Comparison of ENCODE assay signal across 20 cellular contexts in the genomic region with DNA sequence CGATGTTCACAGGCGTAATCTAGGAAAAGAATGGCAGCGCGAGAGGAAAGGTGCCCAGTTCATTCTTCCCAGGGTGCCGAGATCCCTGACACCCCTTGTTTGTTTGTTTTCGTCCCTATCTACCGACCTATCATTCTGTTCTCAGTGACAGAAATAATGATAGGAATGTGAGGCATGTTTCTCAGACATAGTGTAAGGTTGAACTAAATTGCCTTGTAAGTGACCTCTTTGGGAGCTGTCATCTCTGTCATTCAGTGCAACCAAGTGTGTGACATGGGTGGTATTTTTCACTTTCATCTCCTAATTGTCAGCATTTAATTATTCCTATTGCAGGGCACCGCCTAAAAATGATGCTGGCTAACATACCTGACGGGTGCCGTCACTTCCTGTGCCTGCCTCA. TPM values are rescaled to one million over a fixed set of nuclear protein-coding genes. Genes with fewer than 3 reads are reported as not detected.
DNase-seq lines count a peak whose midpoint lies in the region; ATAC-seq and TF ChIP-seq lines count a peak whose summit lies in the region.
"Had no signal": no experiment of that assay in that cellular context is flagged by ENCODE, and none has a peak within 500 bp of the region (broad histone marks: within the 10 kb centered on the region; RNA-seq: fewer than 3 reads in every experiment).

No MANE protein-coding gene starts in this region.

- DNase-seq in A172 (ENCODE audit: low spot score) (peak; percentile 28), M059J (ENCODE audit: low read depth) (peak; percentile 9), endodermal cell (no peak), mesothelial cell of epicardium (ENCODE audit: low spot score in 2 of 2, unreplicated experiment in 2 of 2) (no peak), uterus (no peak), inferior parietal cortex (ENCODE audit: extremely low spot score) (no peak)
- DNase-seq in NK-92 treated with Interleukin-12 subunit alpha and Interleukin-12 subunit beta, amount 100 ng/mL, for 24 hours (lab: John Stamatoyannopoulos, UW) = no peak
- DNase-seq in stimulated activated effector memory CD8-positive, alpha-beta T cell treated with anti-CD3 and anti-CD28 coated beads, Interleukin-12 subunit alpha, Interleukin-12 subunit beta, amount 100 ng/mL, for 72 hours (ENCODE audit: low spot score in 2 of 2) = no peak
- DNase-seq: 8988T; BE2C; CD4-positive, CD25-positive, alpha-beta regulatory T cell; COR-L47; GF-D8; KG1; MV-4-11; NCI-H187 treated with DMSO at 0.1 percent for 48 hours; NCI-H2171; NCI-H526 had no signal

- H3K4me3 Mint-ChIP-seq in endodermal cell (no peak overlapping the region), mesothelial cell of epicardium (no peak overlapping the region)
- no peak overlapping the region for H3K4me3 Mint-ChIP-seq in stimulated activated effector memory CD8-positive, alpha-beta T cell treated with anti-CD3 and anti-CD28 coated beads, Interleukin-12 subunit alpha, Interleukin-12 subunit beta, amount 100 ng/mL, for 72 hours
- H3K4me3 Mint-ChIP-seq: CD4-positive, CD25-positive, alpha-beta regulatory T cell had no signal

- peaks cover 76% of the 10 kb centered on the region for H3K36me3 Mint-ChIP-seq in endodermal cell (ENCODE audit: low read depth)
- H3K36me3 Mint-ChIP-seq in mesothelial cell of epicardium = peaks cover 42% of the 10 kb centered on the region
- no peaks in the 10 kb centered on the region for H3K36me3 Mint-ChIP-seq in stimulated activated effector memory CD8-positive, alpha-beta T cell treated with anti-CD3 and anti-CD28 coated beads, Interleukin-12 subunit alpha, Interleukin-12 subunit beta, amount 100 ng/mL, for 72 hours
- H3K36me3 Mint-ChIP-seq: CD4-positive, CD25-positive, alpha-beta regulatory T cell had no signal

- intact Hi-C loops in uterus (cut with DNase I; ENCODE audit: low total_unique reads) = no loop called here

- H3K4me3 ChIP-seq in endodermal cell (ENCODE audit: low read length) (no peak overlapping the region), uterus (no peak overlapping the region)

- H3K27ac ChIP-seq in endodermal cell (ENCODE audit: low read depth, low read length) (no peak overlapping the region), uterus (no peak overlapping the region)

- H3K27ac Mint-ChIP-seq in endodermal cell (peak overlapping the region; percentile 37), mesothelial cell of epicardium (peak overlapping the region; percentile 83)
- no peak overlapping the region for H3K27ac Mint-ChIP-seq in stimulated activated effector memory CD8-positive, alpha-beta T cell treated with anti-CD3 and anti-CD28 coated beads, Interleukin-12 subunit alpha, Interleukin-12 subunit beta, amount 100 ng/mL, for 72 hours
- H3K27ac Mint-ChIP-seq: CD4-positive, CD25-positive, alpha-beta regulatory T cell had no signal

- H3K27me3 Mint-ChIP-seq in endodermal cell (ENCODE audit: insufficient read depth) (no peaks in the 10 kb centered on the region), mesothelial cell of epicardium (ENCODE audit: low read depth) (no peaks in the 10 kb centered on the region)

- no peaks in the 10 kb centered on the region for H3K9me3 ChIP-seq in endodermal cell (ENCODE audit: control insufficient read depth, low read length)
- H3K9me3 ChIP-seq in uterus = no peaks in the 10 kb centered on the region
- H3K9me3 ChIP-seq: BE2C had no signal

- TF ChIP-seq CTCF in endodermal cell (conservative IDR thresholded peaks at IDR 0.05) (no peak), mesothelial cell of epicardium (IDR thresholded peaks at IDR 0.05; ENCODE audit: unreplicated experiment) (no peak), uterus (IDR thresholded peaks at IDR 0.05) (no peak)

- H3K36me3 ChIP-seq in endodermal cell (ENCODE audit: control insufficient read depth, insufficient read depth, low read length) (peaks cover 89% of the 10 kb centered on the region), uterus (no peaks in the 10 kb centered on the region)
- H3K36me3 ChIP-seq: BE2C had no signal

- no peak for ATAC-seq in stimulated activated effector memory CD8-positive, alpha-beta T cell treated with anti-CD3 and anti-CD28 coated beads, Interleukin-12 subunit alpha, Interleukin-12 subunit beta, amount 100 ng/mL, for 72 hours

- H3K9me3 Mint-ChIP-seq in endodermal cell = no peaks in the 10 kb centered on the region
- H3K9me3 Mint-ChIP-seq in mesothelial cell of epicardium = no peaks in the 10 kb centered on the region
- H3K9me3 Mint-ChIP-seq in stimulated activated effector memory CD8-positive, alpha-beta T cell treated with anti-CD3 and anti-CD28 coated beads, Interleukin-12 subunit alpha, Interleukin-12 subunit beta, amount 100 ng/mL, for 72 hours = no peaks in the 10 kb centered on the region
- H3K9me3 Mint-ChIP-seq: CD4-positive, CD25-positive, alpha-beta regulatory T cell had no signal

- H3K4me1 Mint-ChIP-seq in endodermal cell = peaks cover 7% of the 10 kb centered on the region
- H3K4me1 Mint-ChIP-seq in mesothelial cell of epicardium = peaks cover 12% of the 10 kb centered on the region
- no peaks in the 10 kb centered on the region for H3K4me1 Mint-ChIP-seq in stimulated activated effector memory CD8-positive, alpha-beta T cell treated with anti-CD3 and anti-CD28 coated beads, Interleukin-12 subunit alpha, Interleukin-12 subunit beta, amount 100 ng/mL, for 72 hours
- H3K4me1 Mint-ChIP-seq: CD4-positive, CD25-positive, alpha-beta regulatory T cell had no signal

- no peak for TF ChIP-seq POLR2A in uterus (IDR thresholded peaks at IDR 0.05)

- H3K4me1 ChIP-seq in endodermal cell (ENCODE audit: control insufficient read depth, insufficient read depth, low read length) = no peaks in the 10 kb centered on the region
- H3K4me1 ChIP-seq in uterus = no peaks in the 10 kb centered on the region
- H3K4me1 ChIP-seq: BE2C had no signal

- 92 to 94% methylated on average over 5 to 10 of the region's 10 CpGs for WGBS in endodermal cell (ENCODE audit: insufficient coverage in 1 of 2, insufficient read length in 1 of 2), 2 experiments

- H3K27me3 ChIP-seq in endodermal cell (ENCODE audit: control insufficient read depth, insufficient read depth, low read length, poor library complexity, severe bottlenecking) = no peaks in the 10 kb centered on the region
- H3K27me3 ChIP-seq in uterus = no peaks in the 10 kb centered on the region
- H3K27me3 ChIP-seq: BE2C had no signal

- H3K9ac ChIP-seq in endodermal cell (ENCODE audit: extremely low read depth, low read length, poor library complexity, severe bottlenecking) = no peak overlapping the region

RNA-seq across cellular contexts. Expression of a gene that starts 24.4 kb away (rescaled TPM):
- not detected in 2 replicates for total RNA-seq in A172 (2014; rRNA removed; shearing (Covaris generic))
- 0.05 TPM in 1 of 2 replicates, not detected in the other for total RNA-seq in M059J (2014; rRNA removed; shearing (Covaris generic))
- total RNA-seq in endodermal cell (under 1 TPM in 1 of 2 donors, not detected in 1; 0.15 TPM), mesothelial cell of epicardium (not detected in 3 replicates), uterus (1 to 10 TPM in 2 of 4 donors, not detected in 2; 1.0 to 3.5 TPM)
- not detected for polyA plus RNA-seq in endodermal cell (2013, experiment 1 of 2)
- polyA plus RNA-seq in endodermal cell (2013, experiment 2 of 2) = not detected
- total RNA-seq: CD4-positive, CD25-positive, alpha-beta regulatory T cell; H1; HepG2 had no signal
- polyA plus RNA-seq: CD4-positive, CD25-positive, alpha-beta regulatory T cell; H1 had no signal

RNA-seq across cellular contexts. Expression of a gene that starts 26.5 kb away (rescaled TPM):
- not detected in 2 replicates for total RNA-seq in A172 (2014; rRNA removed; shearing (Covaris generic))
- total RNA-seq in M059J (2014; rRNA removed; shearing (Covaris generic)) = not detected in 2 replicates
- total RNA-seq in endodermal cell = not detected
- polyA plus RNA-seq in endodermal cell (2013, experiment 1 of 2) = not detected
- polyA plus RNA-seq in endodermal cell (2013, experiment 2 of 2) = not detected
- not detected in 3 replicates for total RNA-seq in mesothelial cell of epicardium
- total RNA-seq in uterus = not detected
- total RNA-seq: CD4-positive, CD25-positive, alpha-beta regulatory T cell; H1; HepG2 had no signal
- polyA plus RNA-seq: CD4-positive, CD25-positive, alpha-beta regulatory T cell; H1; HepG2 had no signal

Comparison
In these comparisons a context has a peak if more than half of its experiments do, and no peak if none do; other contexts are left out.
1. DNase-seq: peak in A172 (single experiment) and M059J (single experiment); none in endodermal cell (single experiment), mesothelial cell of epicardium (0 of 2), NK-92 treated with Interleukin-12 subunit alpha and Interleukin-12 subunit beta, amount 100 ng/mL, for 24 hours (single experiment), uterus (0 of 2), stimulated activated effector memory CD8-positive, alpha-beta T cell treated with anti-CD3 and anti-CD28 coated beads, Interleukin-12 subunit alpha, Interleukin-12 subunit beta, amount 100 ng/mL, for 72 hours (0 of 2) and inferior parietal cortex (single experiment).